Comparison of ENCODE assay signal across 1 cellular context in the genomic region with DNA sequence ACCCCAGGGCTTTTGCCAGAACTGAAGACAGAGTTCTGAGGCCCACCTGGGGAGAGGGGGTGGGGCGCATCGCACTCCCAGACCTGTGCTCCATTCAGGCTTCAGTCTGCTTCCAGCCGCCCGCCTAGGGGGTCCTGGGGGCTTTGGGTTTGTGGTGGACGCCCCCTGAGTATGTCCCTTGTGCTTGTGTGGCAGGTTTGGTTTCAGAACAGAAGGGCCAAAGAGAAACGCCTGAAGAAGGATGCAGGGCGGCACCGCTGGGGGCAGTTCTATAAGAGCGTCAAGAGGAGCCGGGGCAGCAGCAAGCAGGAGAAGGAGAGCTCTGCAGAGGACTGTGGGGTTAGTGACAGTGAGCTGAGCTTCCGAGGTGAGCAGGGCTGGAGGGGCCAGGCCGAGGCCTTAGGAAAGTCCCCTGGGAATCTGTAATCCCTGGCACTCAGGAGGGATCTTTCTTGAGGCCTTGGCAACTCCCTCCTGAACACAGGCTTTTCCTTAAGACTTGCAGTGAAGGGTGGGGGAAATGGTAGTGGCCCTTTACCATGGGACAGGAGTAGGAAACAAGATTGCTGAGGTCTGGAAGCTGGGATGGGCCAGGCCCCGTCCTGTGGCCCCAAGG.
TF ChIP-seq lines count a peak whose summit lies in the region.

No MANE protein-coding gene starts in this region.

TF ChIP-seq in GM23338, 12 proteins besides CTCF, POLR2A, EP300 and RAD21 (continued from another document):
- TF ChIP-seq, protein P1, sequence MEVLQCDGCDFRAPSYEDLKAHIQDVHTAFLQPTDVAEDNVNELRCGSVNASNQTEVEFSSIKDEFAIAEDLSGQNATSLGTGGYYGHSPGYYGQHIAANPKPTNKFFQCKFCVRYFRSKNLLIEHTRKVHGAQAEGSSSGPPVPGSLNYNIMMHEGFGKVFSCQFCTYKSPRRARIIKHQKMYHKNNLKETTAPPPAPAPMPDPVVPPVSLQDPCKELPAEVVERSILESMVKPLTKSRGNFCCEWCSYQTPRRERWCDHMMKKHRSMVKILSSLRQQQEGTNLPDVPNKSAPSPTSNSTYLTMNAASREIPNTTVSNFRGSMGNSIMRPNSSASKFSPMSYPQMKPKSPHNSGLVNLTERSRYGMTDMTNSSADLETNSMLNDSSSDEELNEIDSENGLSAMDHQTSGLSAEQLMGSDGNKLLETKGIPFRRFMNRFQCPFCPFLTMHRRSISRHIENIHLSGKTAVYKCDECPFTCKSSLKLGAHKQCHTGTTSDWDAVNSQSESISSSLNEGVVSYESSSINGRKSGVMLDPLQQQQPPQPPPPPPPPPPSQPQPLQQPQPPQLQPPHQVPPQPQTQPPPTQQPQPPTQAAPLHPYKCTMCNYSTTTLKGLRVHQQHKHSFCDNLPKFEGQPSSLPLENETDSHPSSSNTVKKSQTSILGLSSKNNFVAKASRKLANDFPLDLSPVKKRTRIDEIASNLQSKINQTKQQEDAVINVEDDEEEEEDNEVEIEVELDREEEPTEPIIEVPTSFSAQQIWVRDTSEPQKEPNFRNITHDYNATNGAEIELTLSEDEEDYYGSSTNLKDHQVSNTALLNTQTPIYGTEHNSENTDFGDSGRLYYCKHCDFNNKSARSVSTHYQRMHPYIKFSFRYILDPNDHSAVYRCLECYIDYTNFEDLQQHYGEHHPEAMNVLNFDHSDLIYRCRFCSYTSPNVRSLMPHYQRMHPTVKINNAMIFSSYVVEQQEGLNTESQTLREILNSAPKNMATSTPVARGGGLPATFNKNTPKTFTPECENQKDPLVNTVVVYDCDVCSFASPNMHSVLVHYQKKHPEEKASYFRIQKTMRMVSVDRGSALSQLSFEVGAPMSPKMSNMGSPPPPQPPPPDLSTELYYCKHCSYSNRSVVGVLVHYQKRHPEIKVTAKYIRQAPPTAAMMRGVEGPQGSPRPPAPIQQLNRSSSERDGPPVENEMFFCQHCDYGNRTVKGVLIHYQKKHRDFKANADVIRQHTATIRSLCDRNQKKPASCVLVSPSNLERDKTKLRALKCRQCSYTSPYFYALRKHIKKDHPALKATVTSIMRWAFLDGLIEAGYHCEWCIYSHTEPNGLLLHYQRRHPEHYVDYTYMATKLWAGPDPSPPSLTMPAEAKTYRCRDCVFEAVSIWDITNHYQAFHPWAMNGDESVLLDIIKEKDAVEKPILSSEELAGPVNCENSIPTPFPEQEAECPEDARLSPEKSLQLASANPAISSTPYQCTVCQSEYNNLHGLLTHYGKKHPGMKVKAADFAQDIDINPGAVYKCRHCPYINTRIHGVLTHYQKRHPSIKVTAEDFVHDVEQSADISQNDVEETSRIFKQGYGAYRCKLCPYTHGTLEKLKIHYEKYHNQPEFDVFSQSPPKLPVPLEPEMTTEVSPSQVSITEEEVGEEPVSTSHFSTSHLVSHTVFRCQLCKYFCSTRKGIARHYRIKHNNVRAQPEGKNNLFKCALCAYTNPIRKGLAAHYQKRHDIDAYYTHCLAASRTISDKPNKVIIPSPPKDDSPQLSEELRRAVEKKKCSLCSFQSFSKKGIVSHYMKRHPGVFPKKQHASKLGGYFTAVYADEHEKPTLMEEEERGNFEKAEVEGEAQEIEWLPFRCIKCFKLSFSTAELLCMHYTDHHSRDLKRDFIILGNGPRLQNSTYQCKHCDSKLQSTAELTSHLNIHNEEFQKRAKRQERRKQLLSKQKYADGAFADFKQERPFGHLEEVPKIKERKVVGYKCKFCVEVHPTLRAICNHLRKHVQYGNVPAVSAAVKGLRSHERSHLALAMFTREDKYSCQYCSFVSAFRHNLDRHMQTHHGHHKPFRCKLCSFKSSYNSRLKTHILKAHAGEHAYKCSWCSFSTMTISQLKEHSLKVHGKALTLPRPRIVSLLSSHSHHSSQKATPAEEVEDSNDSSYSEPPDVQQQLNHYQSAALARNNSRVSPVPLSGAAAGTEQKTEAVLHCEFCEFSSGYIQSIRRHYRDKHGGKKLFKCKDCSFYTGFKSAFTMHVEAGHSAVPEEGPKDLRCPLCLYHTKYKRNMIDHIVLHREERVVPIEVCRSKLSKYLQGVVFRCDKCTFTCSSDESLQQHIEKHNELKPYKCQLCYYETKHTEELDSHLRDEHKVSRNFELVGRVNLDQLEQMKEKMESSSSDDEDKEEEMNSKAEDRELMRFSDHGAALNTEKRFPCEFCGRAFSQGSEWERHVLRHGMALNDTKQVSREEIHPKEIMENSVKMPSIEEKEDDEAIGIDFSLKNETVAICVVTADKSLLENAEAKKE (CRISPR knock-in tag; IDR thresholded peaks at IDR 0.05) = no peak
- TF ChIP-seq POLR2AphosphoS5 (IDR thresholded peaks at IDR 0.05; ENCODE audit: low read depth) = no peak
